19 cellular contexts compared by ENCODE assay signal in genomic region chr2:170365686-170366085, GRCh38.
"Had no signal": no experiment of that assay in that cellular context is flagged by ENCODE, and none has a peak within 500 bp of the region (broad histone marks: within the 10 kb centered on the region; RNA-seq: fewer than 3 reads in every experiment).

No MANE protein-coding gene starts in this region.

- DNase-seq: Karpas-422, KBM-7, MG63, NCI-H1092 treated with DMSO at 0.1 percent for 48 hours, NCI-H1436, NCI-H187, NCI-H2029, NCI-H2081 treated with DMSO at 0.1 percent for 48 hours, NCI-H2171, NCI-H226, NCI-H446, NCI-H510A, NCI-H524 treated with DMSO at 0.1 percent for 48 hours, NCI-H774, Right ventricle myocardium superior, RPMI8226, SIG-M5 had no signal

- H3K9me3 Mint-ChIP-seq: IgD-negative memory B cell had no signal

- H3K4me3 Mint-ChIP-seq: IgD-negative memory B cell had no signal

- FAIRE-seq: RCC 7860 had no signal

- H3K36me3 Mint-ChIP-seq: IgD-negative memory B cell had no signal

- H3K27ac Mint-ChIP-seq: IgD-negative memory B cell had no signal
